Comparison of ENCODE assay signal across 1 cellular context in genomic region chr13:102394158-102395053, GRCh38.
TF ChIP-seq lines count a peak whose summit lies in the region.

No MANE protein-coding gene starts in this region.

TF ChIP-seq in SK-N-SH, 30 proteins besides CTCF, POLR2A, EP300 and RAD21 (continued from another document):
- TF ChIP-seq SMC3 (IDR thresholded peaks at IDR 0.05; ENCODE audit: low read depth, low read length) (peak; percentile 52), SIN3A (IDR thresholded peaks at IDR 0.05; ENCODE audit: borderline replicate concordance, low read depth, low read length) (peak; percentile 93; the same call in 1 of the 2 replicates), GABPA (IDR thresholded peaks at IDR 0.05; ENCODE audit: low read depth) (peak; percentile 71), YY1 (IDR thresholded peaks at IDR 0.05; ENCODE audit: low read depth) (peak; percentile 92), TAF1 (IDR thresholded peaks at IDR 0.05; ENCODE audit: borderline replicate concordance, low read depth, low read length) (peak; percentile 11; the same call in 1 of the 2 replicates), GATA2 (CRISPR knock-in tag; IDR thresholded peaks at IDR 0.05) (0 out of 2 replicates have a peak, but pooled peaks have one; percentile 3), NRF1 (IDR thresholded peaks at IDR 0.05; ENCODE audit: low read depth, low read length) (no peak), REST (IDR thresholded peaks at IDR 0.05; ENCODE audit: low read depth, low read length) (0 out of 2 replicates have a peak, but pooled peaks have one; percentile 47), RXRA (IDR thresholded peaks at IDR 0.05; ENCODE audit: borderline replicate concordance, low read depth) (0 out of 2 replicates have a peak, but pooled peaks have one; percentile 7)
TF ChIP-seq in SK-N-SH: peak in this region for 12.
